Comparison of ENCODE assay signal across 1 cellular context in the genomic region with DNA sequence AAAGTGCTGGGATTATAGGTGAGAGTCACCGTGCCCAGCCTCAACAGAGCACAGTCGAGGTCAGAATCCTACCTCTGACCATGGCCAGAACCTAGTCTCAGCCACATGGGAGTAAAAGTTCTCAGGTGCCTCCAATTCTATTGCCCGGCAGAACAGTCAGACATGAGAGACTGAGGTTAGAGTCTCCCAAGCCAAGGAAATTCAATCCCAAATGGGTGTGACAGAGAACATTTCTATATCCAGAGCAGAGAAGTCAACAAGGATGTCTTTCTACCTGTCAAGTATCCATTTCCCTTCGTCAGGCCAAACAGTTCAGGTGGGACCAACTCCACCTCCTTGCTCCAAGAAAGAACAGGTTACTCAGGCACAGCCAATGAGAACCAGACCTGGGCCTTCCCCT.
TF ChIP-seq lines count a peak whose summit lies in the region.

No MANE protein-coding gene starts in this region.

TF ChIP-seq in GM12878, 131 proteins besides CTCF, POLR2A, EP300 and RAD21:
- TF ChIP-seq SPI1 (IDR thresholded peaks at IDR 0.05; ENCODE audit: borderline replicate concordance, insufficient read depth, low read depth, low read length) (no peak), PKNOX1 (IDR thresholded peaks at IDR 0.05) (no peak), SMARCA5 (IDR thresholded peaks at IDR 0.05) (no peak), E4F1 (IDR thresholded peaks at IDR 0.05; ENCODE audit: borderline replicate concordance, partially characterized antibody) (no peak), EZH2 (IDR thresholded peaks at IDR 0.05; ENCODE audit: borderline replicate concordance, control insufficient read depth, low read depth, low read length) (no peak), ATF3 (IDR thresholded peaks at IDR 0.05; ENCODE audit: borderline replicate concordance, extremely low read depth, low read depth, low read length) (no peak), RFX5 (IDR thresholded peaks at IDR 0.05; ENCODE audit: low read depth, low read length) (no peak), CREB1 (IDR thresholded peaks at IDR 0.05; ENCODE audit: low read depth) (no peak)
